1 cellular context compared by ENCODE assay signal in the genomic region with DNA sequence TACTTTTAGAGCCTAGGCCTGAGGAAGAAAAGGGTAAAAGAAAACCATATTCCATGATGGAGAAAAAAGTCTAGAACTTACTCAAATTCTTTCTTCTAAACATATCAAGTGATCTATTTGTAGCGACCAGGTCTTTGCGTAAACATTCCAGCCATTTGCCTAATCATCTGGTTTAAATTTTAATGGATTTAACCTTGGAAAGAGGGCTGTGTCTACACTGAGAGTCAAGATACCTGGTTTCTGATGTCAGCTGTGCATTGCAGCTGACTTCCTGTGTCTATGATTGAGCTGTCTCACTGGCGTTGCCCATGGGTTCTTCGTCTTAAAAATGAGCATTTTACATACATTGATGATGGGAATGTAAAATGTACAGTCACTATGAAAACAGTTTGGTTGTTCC.
TF ChIP-seq lines count a peak whose summit lies in the region.

No MANE protein-coding gene starts in this region.

TF ChIP-seq in HepG2, 621 proteins besides CTCF, POLR2A, EP300 and RAD21 (continued from another document and continues in another):
- no peak for TF ChIP-seq CBX2 (IDR thresholded peaks at IDR 0.05; ENCODE audit: low read depth, low read length)
- no peak for TF ChIP-seq CBX2 (CRISPR knock-in tag; IDR thresholded peaks at IDR 0.05; ENCODE audit: low read depth)
- peak; percentile 79 for TF ChIP-seq SIX4 (CRISPR knock-in tag; IDR thresholded peaks at IDR 0.05)
- no peak for TF ChIP-seq ZMYM2 (CRISPR knock-in tag; IDR thresholded peaks at IDR 0.05)
- TF ChIP-seq, protein P1, sequence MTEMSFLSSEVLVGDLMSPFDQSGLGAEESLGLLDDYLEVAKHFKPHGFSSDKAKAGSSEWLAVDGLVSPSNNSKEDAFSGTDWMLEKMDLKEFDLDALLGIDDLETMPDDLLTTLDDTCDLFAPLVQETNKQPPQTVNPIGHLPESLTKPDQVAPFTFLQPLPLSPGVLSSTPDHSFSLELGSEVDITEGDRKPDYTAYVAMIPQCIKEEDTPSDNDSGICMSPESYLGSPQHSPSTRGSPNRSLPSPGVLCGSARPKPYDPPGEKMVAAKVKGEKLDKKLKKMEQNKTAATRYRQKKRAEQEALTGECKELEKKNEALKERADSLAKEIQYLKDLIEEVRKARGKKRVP (CRISPR knock-in tag; IDR thresholded peaks at IDR 0.05): peak in 1 of 2 experiments; percentile 77; a peak in 2 of 4 replicates
- TF ChIP-seq DR1 (CRISPR knock-in tag; IDR thresholded peaks at IDR 0.05): no peak
- TF ChIP-seq, protein P2, sequence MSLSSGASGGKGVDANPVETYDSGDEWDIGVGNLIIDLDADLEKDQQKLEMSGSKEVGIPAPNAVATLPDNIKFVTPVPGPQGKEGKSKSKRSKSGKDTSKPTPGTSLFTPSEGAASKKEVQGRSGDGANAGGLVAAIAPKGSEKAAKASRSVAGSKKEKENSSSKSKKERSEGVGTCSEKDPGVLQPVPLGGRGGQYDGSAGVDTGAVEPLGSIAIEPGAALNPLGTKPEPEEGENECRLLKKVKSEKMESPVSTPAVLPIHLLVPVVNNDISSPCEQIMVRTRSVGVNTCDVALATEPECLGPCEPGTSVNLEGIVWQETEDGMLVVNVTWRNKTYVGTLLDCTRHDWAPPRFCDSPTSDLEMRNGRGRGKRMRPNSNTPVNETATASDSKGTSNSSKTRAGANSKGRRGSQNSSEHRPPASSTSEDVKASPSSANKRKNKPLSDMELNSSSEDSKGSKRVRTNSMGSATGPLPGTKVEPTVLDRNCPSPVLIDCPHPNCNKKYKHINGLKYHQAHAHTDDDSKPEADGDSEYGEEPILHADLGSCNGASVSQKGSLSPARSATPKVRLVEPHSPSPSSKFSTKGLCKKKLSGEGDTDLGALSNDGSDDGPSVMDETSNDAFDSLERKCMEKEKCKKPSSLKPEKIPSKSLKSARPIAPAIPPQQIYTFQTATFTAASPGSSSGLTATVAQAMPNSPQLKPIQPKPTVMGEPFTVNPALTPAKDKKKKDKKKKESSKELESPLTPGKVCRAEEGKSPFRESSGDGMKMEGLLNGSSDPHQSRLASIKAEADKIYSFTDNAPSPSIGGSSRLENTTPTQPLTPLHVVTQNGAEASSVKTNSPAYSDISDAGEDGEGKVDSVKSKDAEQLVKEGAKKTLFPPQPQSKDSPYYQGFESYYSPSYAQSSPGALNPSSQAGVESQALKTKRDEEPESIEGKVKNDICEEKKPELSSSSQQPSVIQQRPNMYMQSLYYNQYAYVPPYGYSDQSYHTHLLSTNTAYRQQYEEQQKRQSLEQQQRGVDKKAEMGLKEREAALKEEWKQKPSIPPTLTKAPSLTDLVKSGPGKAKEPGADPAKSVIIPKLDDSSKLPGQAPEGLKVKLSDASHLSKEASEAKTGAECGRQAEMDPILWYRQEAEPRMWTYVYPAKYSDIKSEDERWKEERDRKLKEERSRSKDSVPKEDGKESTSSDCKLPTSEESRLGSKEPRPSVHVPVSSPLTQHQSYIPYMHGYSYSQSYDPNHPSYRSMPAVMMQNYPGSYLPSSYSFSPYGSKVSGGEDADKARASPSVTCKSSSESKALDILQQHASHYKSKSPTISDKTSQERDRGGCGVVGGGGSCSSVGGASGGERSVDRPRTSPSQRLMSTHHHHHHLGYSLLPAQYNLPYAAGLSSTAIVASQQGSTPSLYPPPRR (CRISPR knock-in tag; IDR thresholded peaks at IDR 0.05; ENCODE audit: borderline replicate concordance): peak; percentile 88
- TF ChIP-seq, protein P3, sequence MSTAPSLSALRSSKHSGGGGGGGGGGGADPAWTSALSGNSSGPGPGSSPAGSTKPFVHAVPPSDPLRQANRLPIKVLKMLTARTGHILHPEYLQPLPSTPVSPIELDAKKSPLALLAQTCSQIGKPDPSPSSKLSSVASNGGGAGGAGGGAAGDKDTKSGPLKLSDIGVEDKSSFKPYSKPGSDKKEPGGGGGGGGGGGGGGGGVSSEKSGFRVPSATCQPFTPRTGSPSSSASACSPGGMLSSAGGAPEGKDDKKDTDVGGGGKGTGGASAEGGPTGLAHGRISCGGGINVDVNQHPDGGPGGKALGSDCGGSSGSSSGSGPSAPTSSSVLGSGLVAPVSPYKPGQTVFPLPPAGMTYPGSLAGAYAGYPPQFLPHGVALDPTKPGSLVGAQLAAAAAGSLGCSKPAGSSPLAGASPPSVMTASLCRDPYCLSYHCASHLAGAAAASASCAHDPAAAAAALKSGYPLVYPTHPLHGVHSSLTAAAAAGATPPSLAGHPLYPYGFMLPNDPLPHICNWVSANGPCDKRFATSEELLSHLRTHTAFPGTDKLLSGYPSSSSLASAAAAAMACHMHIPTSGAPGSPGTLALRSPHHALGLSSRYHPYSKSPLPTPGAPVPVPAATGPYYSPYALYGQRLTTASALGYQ (CRISPR knock-in tag; IDR thresholded peaks at IDR 0.05): peak; percentile 77; the same call in 1 of the 2 replicates
- TF ChIP-seq, protein P4, sequence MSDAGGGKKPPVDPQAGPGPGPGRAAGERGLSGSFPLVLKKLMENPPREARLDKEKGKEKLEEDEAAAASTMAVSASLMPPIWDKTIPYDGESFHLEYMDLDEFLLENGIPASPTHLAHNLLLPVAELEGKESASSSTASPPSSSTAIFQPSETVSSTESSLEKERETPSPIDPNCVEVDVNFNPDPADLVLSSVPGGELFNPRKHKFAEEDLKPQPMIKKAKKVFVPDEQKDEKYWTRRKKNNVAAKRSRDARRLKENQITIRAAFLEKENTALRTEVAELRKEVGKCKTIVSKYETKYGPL (CRISPR knock-in tag; IDR thresholded peaks at IDR 0.05): no peak
- TF ChIP-seq ZNF644 (CRISPR knock-in tag; IDR thresholded peaks at IDR 0.05; ENCODE audit: low read depth): peak; percentile 59
- TF ChIP-seq, protein P5, sequence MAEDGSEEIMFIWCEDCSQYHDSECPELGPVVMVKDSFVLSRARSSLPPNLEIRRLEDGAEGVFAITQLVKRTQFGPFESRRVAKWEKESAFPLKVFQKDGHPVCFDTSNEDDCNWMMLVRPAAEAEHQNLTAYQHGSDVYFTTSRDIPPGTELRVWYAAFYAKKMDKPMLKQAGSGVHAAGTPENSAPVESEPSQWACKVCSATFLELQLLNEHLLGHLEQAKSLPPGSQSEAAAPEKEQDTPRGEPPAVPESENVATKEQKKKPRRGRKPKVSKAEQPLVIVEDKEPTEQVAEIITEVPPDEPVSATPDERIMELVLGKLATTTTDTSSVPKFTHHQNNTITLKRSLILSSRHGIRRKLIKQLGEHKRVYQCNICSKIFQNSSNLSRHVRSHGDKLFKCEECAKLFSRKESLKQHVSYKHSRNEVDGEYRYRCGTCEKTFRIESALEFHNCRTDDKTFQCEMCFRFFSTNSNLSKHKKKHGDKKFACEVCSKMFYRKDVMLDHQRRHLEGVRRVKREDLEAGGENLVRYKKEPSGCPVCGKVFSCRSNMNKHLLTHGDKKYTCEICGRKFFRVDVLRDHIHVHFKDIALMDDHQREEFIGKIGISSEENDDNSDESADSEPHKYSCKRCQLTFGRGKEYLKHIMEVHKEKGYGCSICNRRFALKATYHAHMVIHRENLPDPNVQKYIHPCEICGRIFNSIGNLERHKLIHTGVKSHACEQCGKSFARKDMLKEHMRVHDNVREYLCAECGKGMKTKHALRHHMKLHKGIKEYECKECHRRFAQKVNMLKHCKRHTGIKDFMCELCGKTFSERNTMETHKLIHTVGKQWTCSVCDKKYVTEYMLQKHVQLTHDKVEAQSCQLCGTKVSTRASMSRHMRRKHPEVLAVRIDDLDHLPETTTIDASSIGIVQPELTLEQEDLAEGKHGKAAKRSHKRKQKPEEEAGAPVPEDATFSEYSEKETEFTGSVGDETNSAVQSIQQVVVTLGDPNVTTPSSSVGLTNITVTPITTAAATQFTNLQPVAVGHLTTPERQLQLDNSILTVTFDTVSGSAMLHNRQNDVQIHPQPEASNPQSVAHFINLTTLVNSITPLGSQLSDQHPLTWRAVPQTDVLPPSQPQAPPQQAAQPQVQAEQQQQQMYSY (CRISPR knock-in tag; IDR thresholded peaks at IDR 0.05): no peak
- TF ChIP-seq PPARG (CRISPR knock-in tag; conservative IDR thresholded peaks at IDR 0.05): peak; percentile 67
- no peak for TF ChIP-seq PRPF4 (IDR thresholded peaks at IDR 0.05; ENCODE audit: low read depth, low read length, poor library complexity, severe bottlenecking)
- TF ChIP-seq FOXA1 (IDR thresholded peaks at IDR 0.05): no peak
- peak; percentile 83 for TF ChIP-seq FOXA1 (CRISPR knock-in tag; IDR thresholded peaks at IDR 0.05)
- TF ChIP-seq SRY (CRISPR knock-in tag; IDR thresholded peaks at IDR 0.05): no peak
- no peak for TF ChIP-seq KLF15 (CRISPR knock-in tag; IDR thresholded peaks at IDR 0.05; ENCODE audit: borderline replicate concordance)
- TF ChIP-seq, protein P6, sequence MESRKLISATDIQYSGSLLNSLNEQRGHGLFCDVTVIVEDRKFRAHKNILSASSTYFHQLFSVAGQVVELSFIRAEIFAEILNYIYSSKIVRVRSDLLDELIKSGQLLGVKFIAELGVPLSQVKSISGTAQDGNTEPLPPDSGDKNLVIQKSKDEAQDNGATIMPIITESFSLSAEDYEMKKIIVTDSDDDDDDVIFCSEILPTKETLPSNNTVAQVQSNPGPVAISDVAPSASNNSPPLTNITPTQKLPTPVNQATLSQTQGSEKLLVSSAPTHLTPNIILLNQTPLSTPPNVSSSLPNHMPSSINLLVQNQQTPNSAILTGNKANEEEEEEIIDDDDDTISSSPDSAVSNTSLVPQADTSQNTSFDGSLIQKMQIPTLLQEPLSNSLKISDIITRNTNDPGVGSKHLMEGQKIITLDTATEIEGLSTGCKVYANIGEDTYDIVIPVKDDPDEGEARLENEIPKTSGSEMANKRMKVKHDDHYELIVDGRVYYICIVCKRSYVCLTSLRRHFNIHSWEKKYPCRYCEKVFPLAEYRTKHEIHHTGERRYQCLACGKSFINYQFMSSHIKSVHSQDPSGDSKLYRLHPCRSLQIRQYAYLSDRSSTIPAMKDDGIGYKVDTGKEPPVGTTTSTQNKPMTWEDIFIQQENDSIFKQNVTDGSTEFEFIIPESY (CRISPR knock-in tag; IDR thresholded peaks at IDR 0.05): no peak
- TF ChIP-seq POGZ (CRISPR knock-in tag; IDR thresholded peaks at IDR 0.05): peak; percentile 88
- TF ChIP-seq NKX3-1 (CRISPR knock-in tag; IDR thresholded peaks at IDR 0.05): no peak
- TF ChIP-seq, protein P7, sequence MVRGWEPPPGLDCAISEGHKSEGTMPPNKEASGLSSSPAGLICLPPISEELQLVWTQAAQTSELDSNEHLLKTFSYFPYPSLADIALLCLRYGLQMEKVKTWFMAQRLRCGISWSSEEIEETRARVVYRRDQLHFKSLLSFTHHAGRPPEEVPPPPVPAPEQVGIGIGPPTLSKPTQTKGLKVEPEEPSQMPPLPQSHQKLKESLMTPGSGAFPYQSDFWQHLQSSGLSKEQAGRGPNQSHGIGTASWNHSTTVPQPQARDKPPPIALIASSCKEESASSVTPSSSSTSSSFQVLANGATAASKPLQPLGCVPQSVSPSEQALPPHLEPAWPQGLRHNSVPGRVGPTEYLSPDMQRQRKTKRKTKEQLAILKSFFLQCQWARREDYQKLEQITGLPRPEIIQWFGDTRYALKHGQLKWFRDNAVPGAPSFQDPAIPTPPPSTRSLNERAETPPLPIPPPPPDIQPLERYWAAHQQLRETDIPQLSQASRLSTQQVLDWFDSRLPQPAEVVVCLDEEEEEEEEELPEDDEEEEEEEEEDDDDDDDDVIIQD (CRISPR knock-in tag; IDR thresholded peaks at IDR 0.05; ENCODE audit: low read depth): peak; percentile 85
- no peak for TF ChIP-seq ZNF570 (CRISPR knock-in tag; IDR thresholded peaks at IDR 0.05; ENCODE audit: borderline replicate concordance)
- TF ChIP-seq RXRB (CRISPR knock-in tag; IDR thresholded peaks at IDR 0.05; ENCODE audit: borderline replicate concordance): peak; percentile 85
- peak; percentile 21; the same call in 1 of the 3 replicates for TF ChIP-seq MXI1 (IDR thresholded peaks at IDR 0.05; ENCODE audit: borderline replicate concordance, low read depth, low read length)
- TF ChIP-seq GZF1 (CRISPR knock-in tag; IDR thresholded peaks at IDR 0.05): no peak
- TF ChIP-seq ZNF546 (CRISPR knock-in tag; conservative IDR thresholded peaks at IDR 0.05): no peak
- TF ChIP-seq, protein P8, sequence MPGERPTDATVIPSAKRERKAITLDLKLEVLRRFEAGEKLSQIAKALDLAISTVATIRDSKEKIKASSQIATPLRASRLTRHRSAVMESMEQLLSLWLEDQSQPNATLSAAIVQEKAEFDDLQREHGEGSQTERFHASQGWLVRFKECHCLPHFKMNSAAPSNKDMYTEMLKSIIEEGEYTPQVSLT (CRISPR knock-in tag; IDR thresholded peaks at IDR 0.05; ENCODE audit: borderline replicate concordance, low read depth): no peak
- TF ChIP-seq HCFC1 (IDR thresholded peaks at IDR 0.05; ENCODE audit: low read depth, low read length): no peak
- peak; percentile 81 for TF ChIP-seq CREM (IDR thresholded peaks at IDR 0.05)
- no peak for TF ChIP-seq CREM (CRISPR knock-in tag; IDR thresholded peaks at IDR 0.05)
- TF ChIP-seq, protein P9, sequence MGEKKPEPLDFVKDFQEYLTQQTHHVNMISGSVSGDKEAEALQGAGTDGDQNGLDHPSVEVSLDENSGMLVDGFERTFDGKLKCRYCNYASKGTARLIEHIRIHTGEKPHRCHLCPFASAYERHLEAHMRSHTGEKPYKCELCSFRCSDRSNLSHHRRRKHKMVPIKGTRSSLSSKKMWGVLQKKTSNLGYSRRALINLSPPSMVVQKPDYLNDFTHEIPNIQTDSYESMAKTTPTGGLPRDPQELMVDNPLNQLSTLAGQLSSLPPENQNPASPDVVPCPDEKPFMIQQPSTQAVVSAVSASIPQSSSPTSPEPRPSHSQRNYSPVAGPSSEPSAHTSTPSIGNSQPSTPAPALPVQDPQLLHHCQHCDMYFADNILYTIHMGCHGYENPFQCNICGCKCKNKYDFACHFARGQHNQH (CRISPR knock-in tag; IDR thresholded peaks at IDR 0.05): peak; percentile 76
- TF ChIP-seq, protein P10, sequence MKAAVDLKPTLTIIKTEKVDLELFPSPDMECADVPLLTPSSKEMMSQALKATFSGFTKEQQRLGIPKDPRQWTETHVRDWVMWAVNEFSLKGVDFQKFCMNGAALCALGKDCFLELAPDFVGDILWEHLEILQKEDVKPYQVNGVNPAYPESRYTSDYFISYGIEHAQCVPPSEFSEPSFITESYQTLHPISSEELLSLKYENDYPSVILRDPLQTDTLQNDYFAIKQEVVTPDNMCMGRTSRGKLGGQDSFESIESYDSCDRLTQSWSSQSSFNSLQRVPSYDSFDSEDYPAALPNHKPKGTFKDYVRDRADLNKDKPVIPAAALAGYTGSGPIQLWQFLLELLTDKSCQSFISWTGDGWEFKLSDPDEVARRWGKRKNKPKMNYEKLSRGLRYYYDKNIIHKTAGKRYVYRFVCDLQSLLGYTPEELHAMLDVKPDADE (CRISPR knock-in tag; IDR thresholded peaks at IDR 0.05): no peak
- TF ChIP-seq SMAD3 (CRISPR knock-in tag; IDR thresholded peaks at IDR 0.05): peak; percentile 81
- TF ChIP-seq, protein P11, sequence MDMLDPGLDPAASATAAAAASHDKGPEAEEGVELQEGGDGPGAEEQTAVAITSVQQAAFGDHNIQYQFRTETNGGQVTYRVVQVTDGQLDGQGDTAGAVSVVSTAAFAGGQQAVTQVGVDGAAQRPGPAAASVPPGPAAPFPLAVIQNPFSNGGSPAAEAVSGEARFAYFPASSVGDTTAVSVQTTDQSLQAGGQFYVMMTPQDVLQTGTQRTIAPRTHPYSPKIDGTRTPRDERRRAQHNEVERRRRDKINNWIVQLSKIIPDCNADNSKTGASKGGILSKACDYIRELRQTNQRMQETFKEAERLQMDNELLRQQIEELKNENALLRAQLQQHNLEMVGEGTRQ (IDR thresholded peaks at IDR 0.05; ENCODE audit: low read depth, low read length): no peak
- TF ChIP-seq, protein P11 (CRISPR knock-in tag; IDR thresholded peaks at IDR 0.05; ENCODE audit: borderline replicate concordance): no peak
- peak; percentile 99 for TF ChIP-seq ZSCAN20 (CRISPR knock-in tag; IDR thresholded peaks at IDR 0.05; ENCODE audit: borderline replicate concordance)
- peak; percentile 85; the same call in 1 of the 2 replicates for TF ChIP-seq ZBTB20 (CRISPR knock-in tag; IDR thresholded peaks at IDR 0.05; ENCODE audit: borderline replicate concordance, low read depth)
